In genomic region chr3:5021571-5022092, GRCh38 we compare ENCODE assay signal across 8 cellular contexts. TPM values are rescaled to one million over a fixed set of nuclear protein-coding genes. Genes with fewer than 3 reads are reported as not detected.
DNase-seq lines count a peak whose midpoint lies in the region; ATAC-seq and TF ChIP-seq lines count a peak whose summit lies in the region.

No MANE protein-coding gene starts in this region.

- CTCF ChIA-PET in activated CD4-positive, alpha-beta T cell treated with anti-CD3 and anti-CD28 coated beads, Interleukin-2, amount 10 ng/mL, durations not matched to agents 7 days and 5 days (lab: Charles Lee) = interaction anchor here (0.6 to 5.3 kb wide), 14 partner anchors 8 to 310 kb away, joined by 3 to 26 read pairs (median 6); partner anchors contain the start of gene BHLHE40
- CTCF ChIA-PET in T-cell (lab: Charles Lee) = interaction anchor here (0.6 to 1.3 kb wide), 6 partner anchors 35 to 311 kb away, joined by 3 to 7 read pairs (median 3); no protein-coding TSS in a partner anchor

- no peaks in the 10 kb centered on the region for H3K9me3 ChIP-seq in esophagus squamous epithelium

- 28 to 32% methylated on average over 8 of the region's 8 CpGs for WGBS in esophagus squamous epithelium, 2 donors

- H3K27me3 ChIP-seq in esophagus squamous epithelium = no peaks in the 10 kb centered on the region

- no peaks in the 10 kb centered on the region for H3K9me3 Mint-ChIP-seq in activated CD4-positive, alpha-beta T cell treated with anti-CD3 and anti-CD28 coated beads, Interleukin-2, amount 10 ng/mL, durations not matched to agents 7 days and 5 days
- no peaks in the 10 kb centered on the region for H3K9me3 Mint-ChIP-seq in T-cell
- H3K9me3 Mint-ChIP-seq in stimulated activated memory B cell treated with anti-CD40 and anti-IgM and Interleukin-4, amounts not matched to agents 10 μg/mL and 1 μg/mL and 100 μg/mL, for 72 hours = no peaks in the 10 kb centered on the region

- H3K4me3 Mint-ChIP-seq in activated CD4-positive, alpha-beta T cell treated with anti-CD3 and anti-CD28 coated beads, Interleukin-2, amount 10 ng/mL, durations not matched to agents 7 days and 5 days = no peak overlapping the region
- no peak overlapping the region for H3K4me3 Mint-ChIP-seq in T-cell
- no peak overlapping the region for H3K4me3 Mint-ChIP-seq in stimulated activated memory B cell treated with anti-CD40 and anti-IgM and Interleukin-4, amounts not matched to agents 10 μg/mL and 1 μg/mL and 100 μg/mL, for 72 hours

- POLR2A ChIA-PET in activated CD4-positive, alpha-beta T cell treated with anti-CD3 and anti-CD28 coated beads, Interleukin-2, amount 10 ng/mL, durations not matched to agents 7 days and 5 days (lab: Charles Lee) = interaction anchor here (1.6 kb wide), 1 partner anchor 42 kb away, joined by 6 read pairs; the partner anchor contains the start of gene BHLHE40
- POLR2A ChIA-PET in T-cell (lab: Charles Lee) = interaction anchor here in 1 of 2 donors (1.6 kb wide), 1 partner anchor 38 kb away, joined by 6 read pairs; no protein-coding TSS in a partner anchor

- peaks cover 41 to 93% (median 57%) of the 10 kb centered on the region in 3 donors for H3K4me1 ChIP-seq in esophagus squamous epithelium

- H3K27me3 Mint-ChIP-seq in activated CD4-positive, alpha-beta T cell treated with anti-CD3 and anti-CD28 coated beads, Interleukin-2, amount 10 ng/mL, durations not matched to agents 7 days and 5 days = no peaks in the 10 kb centered on the region
- no peaks in the 10 kb centered on the region for H3K27me3 Mint-ChIP-seq in T-cell
- H3K27me3 Mint-ChIP-seq in stimulated activated memory B cell treated with anti-CD40 and anti-IgM and Interleukin-4, amounts not matched to agents 10 μg/mL and 1 μg/mL and 100 μg/mL, for 72 hours = no peaks in the 10 kb centered on the region

- H3K36me3 Mint-ChIP-seq in activated CD4-positive, alpha-beta T cell treated with anti-CD3 and anti-CD28 coated beads, Interleukin-2, amount 10 ng/mL, durations not matched to agents 7 days and 5 days (ENCODE audit: low read depth) = no peaks in the 10 kb centered on the region
- H3K36me3 Mint-ChIP-seq in T-cell = no peaks in the 10 kb centered on the region
- H3K36me3 Mint-ChIP-seq in stimulated activated memory B cell treated with anti-CD40 and anti-IgM and Interleukin-4, amounts not matched to agents 10 μg/mL and 1 μg/mL and 100 μg/mL, for 72 hours = no peaks in the 10 kb centered on the region

- peaks cover 66% of the 10 kb centered on the region for H3K4me1 Mint-ChIP-seq in activated CD4-positive, alpha-beta T cell treated with anti-CD3 and anti-CD28 coated beads, Interleukin-2, amount 10 ng/mL, durations not matched to agents 7 days and 5 days
- peaks cover 40 to 68% (median 50%) of the 10 kb centered on the region in 3 donors for H3K4me1 Mint-ChIP-seq in T-cell
- peaks cover 71% of the 10 kb centered on the region for H3K4me1 Mint-ChIP-seq in stimulated activated memory B cell treated with anti-CD40 and anti-IgM and Interleukin-4, amounts not matched to agents 10 μg/mL and 1 μg/mL and 100 μg/mL, for 72 hours

- no peaks in the 10 kb centered on the region for H3K36me3 ChIP-seq in esophagus squamous epithelium

- no peak for TF ChIP-seq CTCF in esophagus squamous epithelium (IDR thresholded peaks at IDR 0.05)

- TF ChIP-seq POLR2A in esophagus squamous epithelium (IDR thresholded peaks at IDR 0.05) = no peak

- intact Hi-C loops in esophagus squamous epithelium (cut with DNase I) = loop anchor here (5.0 kb wide), 2 partner anchors 34 to 304 kb away; no protein-coding TSS in a partner anchor

- ATAC-seq in T-cell (replicated peaks in 1 of 4) = no peak
- no peak for ATAC-seq in stimulated activated memory B cell treated with anti-CD40 and anti-IgM and Interleukin-4, amounts not matched to agents 10 μg/mL and 1 μg/mL and 100 μg/mL, for 72 hours
- ATAC-seq in HG02642 (IDR thresholded peaks at IDR 0.05; ENCODE audit: poor library complexity, unreplicated experiment) = no peak

- DNase-seq in activated CD4-positive, alpha-beta T cell treated with anti-CD3 and anti-CD28 coated beads for 48 hours = peak; percentile 60
- no peak for DNase-seq in activated CD4-positive, alpha-beta T cell treated with anti-CD3 and anti-CD28 coated beads, Interleukin-2, amount 10 ng/mL, durations not matched to agents 7 days and 5 days
- DNase-seq in T-cell (no peak), esophagus squamous epithelium (lab: John Stamatoyannopoulos, UW) (no peak), NCI-H2107 (lab: John Stamatoyannopoulos, UW) (no peak)
- no peak for DNase-seq in activated effector memory CD4-positive, alpha-beta T cell treated with Interleukin-2 at 50 U/mL for 16 hours

- H3K27ac Mint-ChIP-seq in activated CD4-positive, alpha-beta T cell treated with anti-CD3 and anti-CD28 coated beads, Interleukin-2, amount 10 ng/mL, durations not matched to agents 7 days and 5 days = no peak overlapping the region
- peak overlapping the region; percentile 42 to 87 for H3K27ac Mint-ChIP-seq in T-cell
- H3K27ac Mint-ChIP-seq in stimulated activated memory B cell treated with anti-CD40 and anti-IgM and Interleukin-4, amounts not matched to agents 10 μg/mL and 1 μg/mL and 100 μg/mL, for 72 hours = peak overlapping the region; percentile 85

- no peak overlapping the region for H3K4me3 ChIP-seq in esophagus squamous epithelium

- peak overlapping the region; percentile 84 to 93 (median 90) for H3K27ac ChIP-seq in esophagus squamous epithelium

RNA-seq across cellular contexts. Expression of gene BHLHE40, which starts 42.4 kb away (rescaled TPM):
- 100 to 1,000 TPM; 105 to 112 TPM for total RNA-seq in activated CD4-positive, alpha-beta T cell treated with anti-CD3 and anti-CD28 coated beads, Interleukin-2, amount 10 ng/mL, durations not matched to agents 7 days and 5 days
- total RNA-seq in T-cell (100 to 1,000 TPM in 1 of 5 donors, 10 to 100 TPM in 4; 54.1 to 177 (median 85.8) TPM), esophagus squamous epithelium (100 to 1,000 TPM; 124 to 194 (median 153) TPM)
